ENCODE assay signal across 10 cellular contexts in genomic region chr1:2298685-2299673, GRCh38.
A peak's percentile ranks its signal among the peaks of the same experiment; 100 is the strongest.
DNase-seq lines count a peak whose midpoint lies in the region; ATAC-seq, FAIRE-seq and TF ChIP-seq lines count a peak whose summit lies in the region.
"Had no signal": no experiment of that assay in that cellular context is flagged by ENCODE, and none has a peak within 500 bp of the region (broad histone marks: within the 10 kb centered on the region; RNA-seq: fewer than 3 reads in every experiment).

No MANE protein-coding gene starts in this region.

- TF ChIP-seq POLR2A in gastroesophageal sphincter (IDR thresholded peaks at IDR 0.05) = no peak

- H3K27me3 ChIP-seq in gastroesophageal sphincter (no peaks in the 10 kb centered on the region), rectal smooth muscle tissue (ENCODE audit: control insufficient read depth, insufficient read depth, low read length) (no peaks in the 10 kb centered on the region), small intestine (ENCODE audit: control insufficient read depth in 2 of 2, insufficient read depth in 2 of 2, low read length in 2 of 2) (no peaks in the 10 kb centered on the region)

- TF ChIP-seq CTCF in WTC11 (IDR thresholded peaks at IDR 0.05) = no peak
- no peak for TF ChIP-seq CTCF in gastroesophageal sphincter (IDR thresholded peaks at IDR 0.05)

- H3K4me3 ChIP-seq in gastroesophageal sphincter (peak overlapping the region in 1 of 2 donors; percentile 1), rectal smooth muscle tissue (ENCODE audit: low read length) (peak overlapping the region; percentile 16), small intestine (ENCODE audit: low read depth in 1 of 2, low read length in 2 of 2) (no peak overlapping the region)

- H3K9ac ChIP-seq in rectal smooth muscle tissue (ENCODE audit: low read length) = no peak overlapping the region

- no peak for TF ChIP-seq EP300 in gastroesophageal sphincter (IDR thresholded peaks at IDR 0.05)

- H3K9me3 Mint-ChIP-seq in WTC11 = no peaks in the 10 kb centered on the region

- no peaks in the 10 kb centered on the region for H3K27me3 Mint-ChIP-seq in WTC11 (ENCODE audit: low read depth)

- H3K4me3 Mint-ChIP-seq in WTC11 = no peak overlapping the region

- CTCF ChIA-PET in WTC11 (lab: Charles Lee) = interaction anchor here (0.6 to 1.5 kb wide), 3 partner anchors 13 to 94 kb away, joined by 3 to 9 read pairs (median 3); no protein-coding TSS in a partner anchor

- H3K36me3 Mint-ChIP-seq in WTC11 = peaks cover 4% of the 10 kb centered on the region

- H3K4me1 ChIP-seq in gastroesophageal sphincter (peaks cover 0 to 100% (median 65%) of the 10 kb centered on the region in 3 donors), rectal smooth muscle tissue (ENCODE audit: control insufficient read depth, insufficient read depth, low read length) (peaks cover 22% of the 10 kb centered on the region), small intestine (ENCODE audit: control insufficient read depth in 2 of 2, insufficient read depth in 1 of 2, low read depth in 1 of 2, low read length in 1 of 2) (peaks cover 0 to 2% of the 10 kb centered on the region in 2 donors)

- POLR2A ChIA-PET in WTC11 (lab: Charles Lee) = interaction anchor here (0.9 kb wide), 1 partner anchor 100 kb away, joined by 3 read pairs; no protein-coding TSS in a partner anchor

- no peaks in the 10 kb centered on the region for H3K9me3 ChIP-seq in gastroesophageal sphincter
- H3K9me3 ChIP-seq in small intestine (ENCODE audit: control insufficient read depth, low read depth) = no peaks in the 10 kb centered on the region

- H3K27ac Mint-ChIP-seq in WTC11 = peak overlapping the region; percentile 87

- H3K36me3 ChIP-seq in gastroesophageal sphincter = peaks cover 0 to 18% of the 10 kb centered on the region in 2 donors
- peaks cover 4% of the 10 kb centered on the region for H3K36me3 ChIP-seq in rectal smooth muscle tissue (ENCODE audit: control insufficient read depth, insufficient read depth, low read length)
- no peaks in the 10 kb centered on the region for H3K36me3 ChIP-seq in small intestine (ENCODE audit: control insufficient read depth in 2 of 2, insufficient read depth in 2 of 2, low read length in 2 of 2)

- peaks cover 5% of the 10 kb centered on the region; the same call in 1 of the 2 replicates for H3K4me1 Mint-ChIP-seq in WTC11

- no peak for FAIRE-seq in small intestine (lab: Jason Lieb, UNC)

- H3K27ac ChIP-seq in gastroesophageal sphincter = peak overlapping the region in 3 of 4 donors; percentile 81 to 86 (median 81)
- no peak overlapping the region for H3K27ac ChIP-seq in rectal smooth muscle tissue (ENCODE audit: low read depth, low read length)
- peak overlapping the region in 1 of 2 donors; percentile 8 for H3K27ac ChIP-seq in small intestine (ENCODE audit: low read depth in 1 of 2, low read length in 1 of 2)

- ATAC-seq in WTC11 = no peak
- peak; percentile 23 for ATAC-seq in gastroesophageal sphincter
- ATAC-seq in GM21825 (IDR thresholded peaks at IDR 0.05; ENCODE audit: unreplicated experiment) = no peak

- WGBS in gastroesophageal sphincter (ENCODE audit: low coverage in 1 of 2), 2 donors = no CpG with 5 or more reads among the region's 38 CpGs
- 74 to 79% (median 75%) methylated on average over 38 of the region's 38 CpGs for WGBS in small intestine, 3 donors

- DNase-seq in DMS79 (lab: John Stamatoyannopoulos, UW) = peak; percentile 73
- DNase-seq in WTC11 (ENCODE audit: low spot score) = no peak
- DNase-seq in NCI-H146 treated with DMSO at 0.1 percent for 48 hours (lab: John Stamatoyannopoulos, UW; ENCODE audit: unreplicated experiment) = no peak
- DNase-seq in SW480 (ENCODE audit: low spot score) = no peak
- no peak for DNase-seq in small intestine
- DNase-seq: activated CD4-positive, alpha-beta T cell treated with anti-CD3 and anti-CD28 coated beads, Interleukin-2, amount 50 U/mL, for 4 hours; NCI-H748 treated with DMSO at 0.1 percent for 48 hours had no signal

TF ChIP-seq in WTC11, 78 proteins besides CTCF, POLR2A, EP300 and RAD21:
- no peak for TF ChIP-seq ZBTB43 (CRISPR knock-in tag; IDR thresholded peaks at IDR 0.05)
- no peak for TF ChIP-seq NR3C1 (CRISPR knock-in tag; conservative IDR thresholded peaks at IDR 0.05; ENCODE audit: low read depth)
- TF ChIP-seq ETV6 (CRISPR knock-in tag; IDR thresholded peaks at IDR 0.05) = no peak
- no peak for TF ChIP-seq E2F4 (CRISPR knock-in tag; IDR thresholded peaks at IDR 0.05; ENCODE audit: borderline replicate concordance, low read depth)
- TF ChIP-seq TP53 (CRISPR knock-in tag; IDR thresholded peaks at IDR 0.05) = no peak
- no peak for TF ChIP-seq GTF2I (CRISPR knock-in tag; conservative IDR thresholded peaks at IDR 0.05)
- TF ChIP-seq SP1 (CRISPR knock-in tag; conservative IDR thresholded peaks at IDR 0.05) = no peak
- no peak for TF ChIP-seq PREB (CRISPR knock-in tag; IDR thresholded peaks at IDR 0.05; ENCODE audit: borderline replicate concordance)
- no peak for TF ChIP-seq FOXP4 (CRISPR knock-in tag; IDR thresholded peaks at IDR 0.05)
